ENCODE assay signal across 24 cellular contexts in the genomic region with DNA sequence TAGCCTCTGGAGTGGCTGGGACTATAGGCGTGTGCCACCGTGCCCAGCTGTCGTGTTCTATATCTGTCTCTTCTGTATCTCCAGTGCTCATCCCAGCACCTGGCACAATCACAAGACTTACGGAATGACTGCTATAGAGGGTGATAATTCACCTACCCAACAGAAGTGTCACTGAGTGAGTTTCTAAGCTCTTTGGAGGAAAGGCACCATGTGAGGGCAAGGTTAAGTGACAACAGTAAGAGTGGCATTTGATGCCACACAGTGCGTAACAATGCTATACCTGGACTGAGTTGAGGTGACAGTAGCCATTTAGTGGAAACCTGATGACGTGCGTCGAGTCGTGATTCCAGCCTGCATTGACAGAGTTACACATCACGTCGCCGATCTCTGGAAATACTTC.
A peak's percentile ranks its signal among the peaks of the same experiment; 100 is the strongest.
DNase-seq lines count a peak whose midpoint lies in the region; ATAC-seq, FAIRE-seq and TF ChIP-seq lines count a peak whose summit lies in the region.
"Had no signal": no experiment of that assay in that cellular context is flagged by ENCODE, and none has a peak within 500 bp of the region (broad histone marks: within the 10 kb centered on the region; RNA-seq: fewer than 3 reads in every experiment).

No MANE protein-coding gene starts in this region.

- peak overlapping the region; percentile 19 to 39; a peak in 1 of 4 replicates for H4K8ac ChIP-seq in IMR-90 (ENCODE audit: low read depth in 2 of 2, low read length in 2 of 2)

- dilution Hi-C loops in IMR-90 (cut with HindIII; ENCODE audit: low sequenced_read_pairs, unreplicated experiment), result no loop called here

- no peak overlapping the region for H2BK120ac ChIP-seq in IMR-90 (ENCODE audit: low read depth, low read length)

- H3K9me3 ChIP-seq in IMR-90 (ENCODE audit: control insufficient read depth, insufficient read depth, low read length) (no peaks in the 10 kb centered on the region), breast epithelium (no peaks in the 10 kb centered on the region), osteoblast (ENCODE audit: low read depth, low read length) (no peaks in the 10 kb centered on the region), tibial artery (no peaks in the 10 kb centered on the region)
- H3K9me3 ChIP-seq: ascending aorta, lower lobe of right lung, right lobe of liver had no signal

- no peak overlapping the region for H2BK20ac ChIP-seq in IMR-90 (ENCODE audit: low read depth, low read length)

- peak overlapping the region; percentile 76 for H2AFZ ChIP-seq in IMR-90 (replicated peaks; ENCODE audit: low read length, poor library complexity)
- H2AFZ ChIP-seq in osteoblast (ENCODE audit: low read length), result no peak overlapping the region
- H2AFZ ChIP-seq: neural progenitor cell had no signal

- POLR2A ChIA-PET in IMR-90 (lab: Charles Lee; ENCODE audit: unreplicated experiment), result no interaction called here

- H3K27me3 ChIP-seq in IMR-90 (ENCODE audit: control insufficient read depth, insufficient read depth, low read length), result no peaks in the 10 kb centered on the region
- no peaks in the 10 kb centered on the region for H3K27me3 ChIP-seq in breast epithelium
- H3K27me3 ChIP-seq in osteoblast (ENCODE audit: insufficient read depth, low read length), result no peaks in the 10 kb centered on the region
- no peaks in the 10 kb centered on the region for H3K27me3 ChIP-seq in tibial artery
- H3K27me3 ChIP-seq: ascending aorta, neural progenitor cell, right lobe of liver had no signal

- H3K9ac ChIP-seq in IMR-90 (ENCODE audit: low read depth, low read length), result no peak overlapping the region
- H3K9ac ChIP-seq: neural progenitor cell had no signal

- H3K4me3 ChIP-seq in IMR-90 (ENCODE audit: insufficient read depth, low read depth, low read length), result no peak overlapping the region
- no peak overlapping the region for H3K4me3 ChIP-seq in breast epithelium
- H3K4me3 ChIP-seq in osteoblast (ENCODE audit: insufficient read depth, low read length), result no peak overlapping the region
- H3K4me3 ChIP-seq in tibial artery, result no peak overlapping the region
- H3K4me3 ChIP-seq: ascending aorta, lower lobe of right lung, neural progenitor cell, right lobe of liver had no signal

- peak; percentile 70 for FAIRE-seq in GM12892 (lab: Jason Lieb, UNC)
- FAIRE-seq: H54, islet of Langerhans had no signal

- no peak overlapping the region for H2BK5ac ChIP-seq in IMR-90 (ENCODE audit: low read depth, low read length, poor library complexity, severe bottlenecking)

- TF ChIP-seq CTCF in IMR-90 (conservative IDR thresholded peaks at IDR 0.05; ENCODE audit: low read depth, low read length) (no peak), breast epithelium (IDR thresholded peaks at IDR 0.05) (no peak), osteoblast (IDR thresholded peaks at IDR 0.05; ENCODE audit: extremely low read depth, low read depth, low read length) (no peak), tibial artery (IDR thresholded peaks at IDR 0.05) (no peak)

- TF ChIP-seq POLR2A in GM12892 (IDR thresholded peaks at IDR 0.05; ENCODE audit: low read depth, low read length) (no peak), IMR-90 (IDR thresholded peaks at IDR 0.05; ENCODE audit: low read depth, low read length) (no peak), breast epithelium (IDR thresholded peaks at IDR 0.05) (no peak)

- H3K36me3 ChIP-seq in IMR-90 (ENCODE audit: control insufficient read depth, insufficient read depth, low read length) (peaks cover 7% of the 10 kb centered on the region), breast epithelium (no peaks in the 10 kb centered on the region), osteoblast (ENCODE audit: insufficient read depth, low read length) (peaks cover 5% of the 10 kb centered on the region), tibial artery (peaks cover 2 to 39% (median 8%) of the 10 kb centered on the region in 3 donors)
- H3K36me3 ChIP-seq: neural progenitor cell, right lobe of liver had no signal

- H3K4ac ChIP-seq in IMR-90 (ENCODE audit: low read depth, low read length), result peak overlapping the region; percentile 50; the same call in 1 of the 2 replicates

- H4K20me1 ChIP-seq in IMR-90 (ENCODE audit: insufficient read depth, low read length) (no peaks in the 10 kb centered on the region), osteoblast (ENCODE audit: insufficient read depth, low read length) (no peaks in the 10 kb centered on the region)

- H4K91ac ChIP-seq in IMR-90 (ENCODE audit: insufficient read depth, low read depth, low read length), result peak overlapping the region; percentile 3; the same call in 1 of the 2 replicates

- H3K14ac ChIP-seq in IMR-90 (replicated peaks; ENCODE audit: low read depth, low read length), result peak overlapping the region; percentile 83; the same call in 1 of the 2 replicates

- H3K27ac ChIP-seq in IMR-90 (ENCODE audit: insufficient read depth, low read length) (no peak overlapping the region), breast epithelium (peak overlapping the region; percentile 73 to 74), osteoblast (ENCODE audit: low read depth, low read length) (peak overlapping the region; percentile 69), tibial artery (no peak overlapping the region)
- H3K27ac ChIP-seq: ascending aorta, neural progenitor cell, right lobe of liver, VCaP had no signal

- no peak overlapping the region for H3K4me2 ChIP-seq in IMR-90 (ENCODE audit: low read depth, low read length)
- H3K4me2 ChIP-seq in osteoblast (ENCODE audit: insufficient read depth, low read length), result peak overlapping the region; percentile 34
- H3K4me2 ChIP-seq: neural progenitor cell had no signal

- H3K4me1 ChIP-seq in IMR-90 (ENCODE audit: control insufficient read depth, insufficient read depth, low read length) (peaks cover 9% of the 10 kb centered on the region), breast epithelium (no peaks in the 10 kb centered on the region), osteoblast (ENCODE audit: insufficient read depth, low read length) (peaks cover 16% of the 10 kb centered on the region), tibial artery (no peaks in the 10 kb centered on the region)
- H3K4me1 ChIP-seq: ascending aorta, lower lobe of right lung, right lobe of liver had no signal

- H2AK9ac ChIP-seq in IMR-90 (replicated peaks; ENCODE audit: low read depth, low read length, poor library complexity), result no peak overlapping the region

- WGBS in IMR-90 (ENCODE audit: extremely low coverage in 2 of 2, insufficient read length in 1 of 2), 2 experiments, result 93% methylated on average over 5 of the region's 12 CpGs; no CpG with 5 or more reads in 1 of the 2 experiments

- ATAC-seq in IMR-90 (ENCODE audit: low read depth), result no peak
- ATAC-seq in GM21619 (IDR thresholded peaks at IDR 0.05; ENCODE audit: unreplicated experiment), result no peak
- ATAC-seq: right lobe of liver had no signal

- H3K79me1 ChIP-seq in IMR-90 (ENCODE audit: low read depth in 1 of 2, low read length in 2 of 2), result no peaks in the 10 kb centered on the region

- CTCF ChIA-PET in IMR-90 (lab: Yijun Ruan, JAX), result interaction anchor here (0.6 kb wide), 1 partner anchor 11 kb away, joined by 4 read pairs; no protein-coding TSS in a partner anchor

- no peak overlapping the region for H3K18ac ChIP-seq in IMR-90 (ENCODE audit: low read depth, low read length)

- no peaks in the 10 kb centered on the region for H3K79me2 ChIP-seq in osteoblast (ENCODE audit: insufficient read depth, low read length)

- peaks cover 14% of the 10 kb centered on the region for H3K9me1 ChIP-seq in IMR-90 (ENCODE audit: insufficient read depth, low read length)

- no peak overlapping the region for H4K5ac ChIP-seq in IMR-90 (ENCODE audit: low read depth, low read length)

- H2BK15ac ChIP-seq in IMR-90 (ENCODE audit: low read depth, low read length), result 0 out of 3 replicates have a peak overlapping the region, but pooled peaks have one; percentile 34

- H3K23ac ChIP-seq in IMR-90 (ENCODE audit: low read depth, low read length), result no peak overlapping the region

- no peak for TF ChIP-seq RAD21 in IMR-90 (IDR thresholded peaks at IDR 0.05; ENCODE audit: low read length)

- DNase-seq in GM12892 (ENCODE audit: insufficient read length) (no peak), IMR-90 (no peak), breast epithelium (ENCODE audit: low spot score in 2 of 2) (no peak), osteoblast (ENCODE audit: insufficient read length, low spot score, missing footprints) (no peak), tibial artery (no peak), kidney tubule cell (ENCODE audit: low spot score) (no peak)
- DNase-seq: activated CD4-positive, alpha-beta T cell treated with anti-CD3 and anti-CD28 coated beads for 48 hours; activated CD8-positive, alpha-beta memory T cell treated with anti-CD3 and anti-CD28 coated beads for 24 hours; activated effector memory CD4-positive, alpha-beta T cell treated with anti-CD3 and anti-CD28 coated beads, Interleukin-2, amount 50 U/mL, for 16 hours; activated naive CD8-positive, alpha-beta T cell treated with anti-CD3 and anti-CD28 coated beads for 36 hours; Calu3; lower lobe of right lung; NCI-H2107; NCI-H774; posterior cingulate gyrus; right lobe of liver; stimulated activated CD4-positive, alpha-beta T cell treated with anti-CD3 and anti-CD28 coated beads, Interleukin-4, amount 100 ng/mL, for 24 hours; stimulated activated naive B cell treated with anti-CD40 and anti-IgM and Interleukin-4, amounts not matched to agents 10 μg/mL and 1 μg/mL and 100 μg/mL, for 72 hours had no signal

- in situ Hi-C loops in IMR-90 (cut with MboI; ENCODE audit: low sequenced_read_pairs), result no loop called here

- BruUV-seq in IMR-90 (replicated peaks; lab: Mats Ljungman, UMichigan), result no TSS peak

- intact Hi-C loops in IMR-90 (cut with micrococcal nuclease) (no loop called here), breast epithelium (cut with DNase I; ENCODE audit: low total_unique reads) (no loop called here), tibial artery (cut with DNase I; ENCODE audit: low total_unique reads) (no loop called here)

- no peak overlapping the region for H3K56ac ChIP-seq in IMR-90 (ENCODE audit: extremely low read depth, insufficient read depth, low read length)

- peak overlapping the region; percentile 56; the same call in 1 of the 2 replicates for H2AK5ac ChIP-seq in IMR-90 (ENCODE audit: low read depth, low read length)

TF ChIP-seq in IMR-90, 13 proteins besides CTCF, POLR2A, EP300 and RAD21 (continues in another document):
- no peak for TF ChIP-seq CEBPB (IDR thresholded peaks at IDR 0.05; ENCODE audit: low read depth, low read length)
- TF ChIP-seq RFX5 (IDR thresholded peaks at IDR 0.05; ENCODE audit: low read depth, low read length), result no peak
- TF ChIP-seq MXI1 (IDR thresholded peaks at IDR 0.05; ENCODE audit: borderline replicate concordance, low read depth, low read length), result no peak
- TF ChIP-seq, protein P1, sequence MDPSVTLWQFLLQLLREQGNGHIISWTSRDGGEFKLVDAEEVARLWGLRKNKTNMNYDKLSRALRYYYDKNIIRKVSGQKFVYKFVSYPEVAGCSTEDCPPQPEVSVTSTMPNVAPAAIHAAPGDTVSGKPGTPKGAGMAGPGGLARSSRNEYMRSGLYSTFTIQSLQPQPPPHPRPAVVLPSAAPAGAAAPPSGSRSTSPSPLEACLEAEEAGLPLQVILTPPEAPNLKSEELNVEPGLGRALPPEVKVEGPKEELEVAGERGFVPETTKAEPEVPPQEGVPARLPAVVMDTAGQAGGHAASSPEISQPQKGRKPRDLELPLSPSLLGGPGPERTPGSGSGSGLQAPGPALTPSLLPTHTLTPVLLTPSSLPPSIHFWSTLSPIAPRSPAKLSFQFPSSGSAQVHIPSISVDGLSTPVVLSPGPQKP (IDR thresholded peaks at IDR 0.05; ENCODE audit: borderline replicate concordance, low read depth, low read length), result no peak

Comparison
In these comparisons a context has a peak if more than half of its experiments do, and no peak if none do; other contexts are left out.
1. H3K27ac ChIP-seq: peak in breast epithelium (2 of 2) and osteoblast (single experiment); none in IMR-90 (single experiment) and tibial artery (0 of 2).